1 cellular context compared by ENCODE assay signal in the genomic region with DNA sequence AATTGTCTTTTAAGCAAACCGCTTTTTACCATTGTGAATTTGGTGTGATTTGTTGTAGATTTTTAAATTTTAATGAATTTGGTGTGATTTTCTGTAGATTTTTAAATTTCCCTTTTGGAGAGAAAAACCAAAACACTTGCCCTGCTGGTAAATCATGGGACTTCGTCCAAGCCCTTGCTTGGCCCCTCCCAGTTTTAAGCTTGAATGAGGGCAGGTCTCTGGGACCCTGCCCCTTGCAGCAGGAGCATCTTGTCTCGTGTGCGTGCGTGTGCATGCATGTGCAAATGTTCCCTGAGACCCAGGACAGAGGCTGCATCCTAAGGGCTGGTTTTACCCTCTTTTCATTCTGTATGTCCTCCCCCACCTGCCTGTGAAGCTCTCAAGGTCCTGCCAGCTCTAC.
TF ChIP-seq lines count a peak whose summit lies in the region.

No MANE protein-coding gene starts in this region.

TF ChIP-seq in GM23338, 12 proteins besides CTCF, POLR2A, EP300 and RAD21 (continued from another document):
- TF ChIP-seq ETS1 (IDR thresholded peaks at IDR 0.05) (no peak), POLR2AphosphoS5 (IDR thresholded peaks at IDR 0.05; ENCODE audit: low read depth) (no peak)
